1 cellular context compared by ENCODE assay signal in the genomic region with DNA sequence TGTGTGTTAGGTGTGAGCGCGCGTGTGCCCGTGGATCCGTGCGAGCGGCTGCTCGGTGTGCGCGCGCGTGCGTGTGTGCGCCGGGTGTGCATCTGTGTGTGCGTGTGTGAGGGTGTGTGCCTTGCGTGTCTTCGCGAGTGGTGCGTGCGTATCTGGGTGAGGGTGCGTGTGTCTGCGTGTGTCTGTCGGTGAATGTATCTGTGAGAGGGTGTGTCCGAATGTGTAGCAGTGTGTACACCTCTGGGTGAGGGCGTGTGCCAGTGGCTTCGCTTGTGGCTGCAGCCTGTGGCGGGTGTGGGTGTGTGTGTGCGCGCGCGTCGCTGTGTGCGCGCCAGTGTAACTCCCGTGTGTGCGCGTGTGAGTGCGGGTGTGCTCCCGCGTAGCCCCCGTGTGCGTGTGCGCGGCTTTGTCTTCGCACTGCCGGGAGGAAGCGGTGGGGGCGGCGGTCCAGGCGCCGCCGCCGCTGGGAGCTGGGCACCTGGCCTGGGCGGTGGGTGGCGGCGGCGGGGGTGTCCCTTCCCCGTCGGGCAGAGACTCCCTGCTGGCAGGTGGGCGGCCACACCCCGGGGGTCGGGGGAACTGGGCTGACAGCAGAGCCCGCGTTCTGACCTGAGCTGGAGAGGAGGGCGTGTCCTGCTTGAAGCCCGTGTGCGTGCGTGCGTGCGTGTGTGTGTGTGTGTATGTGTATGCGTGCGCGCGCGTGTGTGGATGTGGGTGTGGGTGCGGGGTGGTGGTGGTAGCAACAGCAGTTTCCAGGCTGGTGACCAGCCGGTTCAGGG.
TF ChIP-seq lines count a peak whose summit lies in the region.

No MANE protein-coding gene starts in this region.

TF ChIP-seq in HEK293, 187 proteins besides CTCF, POLR2A, EP300 and RAD21 (continued from another document and continues in another):
- peak; percentile 34 for TF ChIP-seq SP2 (tag by site-specific recombination; IDR thresholded peaks at IDR 0.05)
- TF ChIP-seq, protein P1, sequence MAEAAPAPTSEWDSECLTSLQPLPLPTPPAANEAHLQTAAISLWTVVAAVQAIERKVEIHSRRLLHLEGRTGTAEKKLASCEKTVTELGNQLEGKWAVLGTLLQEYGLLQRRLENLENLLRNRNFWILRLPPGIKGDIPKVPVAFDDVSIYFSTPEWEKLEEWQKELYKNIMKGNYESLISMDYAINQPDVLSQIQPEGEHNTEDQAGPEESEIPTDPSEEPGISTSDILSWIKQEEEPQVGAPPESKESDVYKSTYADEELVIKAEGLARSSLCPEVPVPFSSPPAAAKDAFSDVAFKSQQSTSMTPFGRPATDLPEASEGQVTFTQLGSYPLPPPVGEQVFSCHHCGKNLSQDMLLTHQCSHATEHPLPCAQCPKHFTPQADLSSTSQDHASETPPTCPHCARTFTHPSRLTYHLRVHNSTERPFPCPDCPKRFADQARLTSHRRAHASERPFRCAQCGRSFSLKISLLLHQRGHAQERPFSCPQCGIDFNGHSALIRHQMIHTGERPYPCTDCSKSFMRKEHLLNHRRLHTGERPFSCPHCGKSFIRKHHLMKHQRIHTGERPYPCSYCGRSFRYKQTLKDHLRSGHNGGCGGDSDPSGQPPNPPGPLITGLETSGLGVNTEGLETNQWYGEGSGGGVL (tag by site-specific recombination; IDR thresholded peaks at IDR 0.05) = peak; percentile 65; the same call in 1 of the 2 replicates
- no peak for TF ChIP-seq ZNF416 (tag by site-specific recombination; IDR thresholded peaks at IDR 0.05)
- no peak for TF ChIP-seq ZNF350 (tag by site-specific recombination; IDR thresholded peaks at IDR 0.05)
- TF ChIP-seq, protein P2, sequence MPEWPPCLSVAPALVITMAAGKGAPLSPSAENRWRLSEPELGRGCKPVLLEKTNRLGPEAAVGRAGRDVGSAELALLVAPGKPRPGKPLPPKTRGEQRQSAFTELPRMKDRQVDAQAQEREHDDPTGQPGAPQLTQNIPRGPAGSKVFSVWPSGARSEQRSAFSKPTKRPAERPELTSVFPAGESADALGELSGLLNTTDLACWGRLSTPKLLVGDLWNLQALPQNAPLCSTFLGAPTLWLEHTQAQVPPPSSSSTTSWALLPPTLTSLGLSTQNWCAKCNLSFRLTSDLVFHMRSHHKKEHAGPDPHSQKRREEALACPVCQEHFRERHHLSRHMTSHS (tag by site-specific recombination; IDR thresholded peaks at IDR 0.05) = 0 out of 2 replicates have a peak, but pooled peaks have one; percentile 28
- TF ChIP-seq KLF8 (tag by site-specific recombination; IDR thresholded peaks at IDR 0.05) = peak; percentile 65; the same call in 1 of the 2 replicates
- 0 out of 2 replicates have a peak, but pooled peaks have one; percentile 10 for TF ChIP-seq ZBTB8A (tag by site-specific recombination; IDR thresholded peaks at IDR 0.05)
- TF ChIP-seq ZNF707 (tag by site-specific recombination; IDR thresholded peaks at IDR 0.05) = peak; percentile 20; the same call in 1 of the 2 replicates
- peak; percentile 96 for TF ChIP-seq EGR2 (tag by site-specific recombination; IDR thresholded peaks at IDR 0.05; ENCODE audit: low read depth)
- TF ChIP-seq ZNF24 (tag by site-specific recombination; IDR thresholded peaks at IDR 0.05) = peak; percentile 64; the same call in 1 of the 2 replicates
- TF ChIP-seq ZNF16 (tag by site-specific recombination; IDR thresholded peaks at IDR 0.05; ENCODE audit: low read depth) = no peak
- peak; percentile 53; the same call in 1 of the 2 replicates for TF ChIP-seq ZNF341 (tag by site-specific recombination; IDR thresholded peaks at IDR 0.05; ENCODE audit: low read depth)
- no peak for TF ChIP-seq ZNF19 (tag by site-specific recombination; IDR thresholded peaks at IDR 0.05; ENCODE audit: low read depth)
- no peak; the same call in 1 of the 2 replicates for TF ChIP-seq YY2 (tag by site-specific recombination; IDR thresholded peaks at IDR 0.05)
- no peak for TF ChIP-seq ZNF560 (tag by site-specific recombination; IDR thresholded peaks at IDR 0.05; ENCODE audit: borderline replicate concordance)
- TF ChIP-seq, protein P3, sequence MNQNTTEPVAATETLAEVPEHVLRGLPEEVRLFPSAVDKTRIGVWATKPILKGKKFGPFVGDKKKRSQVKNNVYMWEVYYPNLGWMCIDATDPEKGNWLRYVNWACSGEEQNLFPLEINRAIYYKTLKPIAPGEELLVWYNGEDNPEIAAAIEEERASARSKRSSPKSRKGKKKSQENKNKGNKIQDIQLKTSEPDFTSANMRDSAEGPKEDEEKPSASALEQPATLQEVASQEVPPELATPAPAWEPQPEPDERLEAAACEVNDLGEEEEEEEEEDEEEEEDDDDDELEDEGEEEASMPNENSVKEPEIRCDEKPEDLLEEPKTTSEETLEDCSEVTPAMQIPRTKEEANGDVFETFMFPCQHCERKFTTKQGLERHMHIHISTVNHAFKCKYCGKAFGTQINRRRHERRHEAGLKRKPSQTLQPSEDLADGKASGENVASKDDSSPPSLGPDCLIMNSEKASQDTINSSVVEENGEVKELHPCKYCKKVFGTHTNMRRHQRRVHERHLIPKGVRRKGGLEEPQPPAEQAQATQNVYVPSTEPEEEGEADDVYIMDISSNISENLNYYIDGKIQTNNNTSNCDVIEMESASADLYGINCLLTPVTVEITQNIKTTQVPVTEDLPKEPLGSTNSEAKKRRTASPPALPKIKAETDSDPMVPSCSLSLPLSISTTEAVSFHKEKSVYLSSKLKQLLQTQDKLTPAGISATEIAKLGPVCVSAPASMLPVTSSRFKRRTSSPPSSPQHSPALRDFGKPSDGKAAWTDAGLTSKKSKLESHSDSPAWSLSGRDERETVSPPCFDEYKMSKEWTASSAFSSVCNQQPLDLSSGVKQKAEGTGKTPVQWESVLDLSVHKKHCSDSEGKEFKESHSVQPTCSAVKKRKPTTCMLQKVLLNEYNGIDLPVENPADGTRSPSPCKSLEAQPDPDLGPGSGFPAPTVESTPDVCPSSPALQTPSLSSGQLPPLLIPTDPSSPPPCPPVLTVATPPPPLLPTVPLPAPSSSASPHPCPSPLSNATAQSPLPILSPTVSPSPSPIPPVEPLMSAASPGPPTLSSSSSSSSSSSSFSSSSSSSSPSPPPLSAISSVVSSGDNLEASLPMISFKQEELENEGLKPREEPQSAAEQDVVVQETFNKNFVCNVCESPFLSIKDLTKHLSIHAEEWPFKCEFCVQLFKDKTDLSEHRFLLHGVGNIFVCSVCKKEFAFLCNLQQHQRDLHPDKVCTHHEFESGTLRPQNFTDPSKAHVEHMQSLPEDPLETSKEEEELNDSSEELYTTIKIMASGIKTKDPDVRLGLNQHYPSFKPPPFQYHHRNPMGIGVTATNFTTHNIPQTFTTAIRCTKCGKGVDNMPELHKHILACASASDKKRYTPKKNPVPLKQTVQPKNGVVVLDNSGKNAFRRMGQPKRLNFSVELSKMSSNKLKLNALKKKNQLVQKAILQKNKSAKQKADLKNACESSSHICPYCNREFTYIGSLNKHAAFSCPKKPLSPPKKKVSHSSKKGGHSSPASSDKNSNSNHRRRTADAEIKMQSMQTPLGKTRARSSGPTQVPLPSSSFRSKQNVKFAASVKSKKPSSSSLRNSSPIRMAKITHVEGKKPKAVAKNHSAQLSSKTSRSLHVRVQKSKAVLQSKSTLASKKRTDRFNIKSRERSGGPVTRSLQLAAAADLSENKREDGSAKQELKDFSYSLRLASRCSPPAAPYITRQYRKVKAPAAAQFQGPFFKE (tag by site-specific recombination; IDR thresholded peaks at IDR 0.05; ENCODE audit: borderline replicate concordance) = no peak
- no peak for TF ChIP-seq ZNF768 (tag by site-specific recombination; IDR thresholded peaks at IDR 0.05)
- no peak for TF ChIP-seq ZNF274 (IDR thresholded peaks at IDR 0.05; ENCODE audit: low read length)
- no peak for TF ChIP-seq ZNF274 (tag by site-specific recombination; IDR thresholded peaks at IDR 0.05; ENCODE audit: borderline replicate concordance)
- TF ChIP-seq ZNF146 (tag by site-specific recombination; IDR thresholded peaks at IDR 0.05) = peak; percentile 55; the same call in 1 of the 2 replicates
- TF ChIP-seq ZNF701 (tag by site-specific recombination; IDR thresholded peaks at IDR 0.05) = no peak
- TF ChIP-seq, protein P4, sequence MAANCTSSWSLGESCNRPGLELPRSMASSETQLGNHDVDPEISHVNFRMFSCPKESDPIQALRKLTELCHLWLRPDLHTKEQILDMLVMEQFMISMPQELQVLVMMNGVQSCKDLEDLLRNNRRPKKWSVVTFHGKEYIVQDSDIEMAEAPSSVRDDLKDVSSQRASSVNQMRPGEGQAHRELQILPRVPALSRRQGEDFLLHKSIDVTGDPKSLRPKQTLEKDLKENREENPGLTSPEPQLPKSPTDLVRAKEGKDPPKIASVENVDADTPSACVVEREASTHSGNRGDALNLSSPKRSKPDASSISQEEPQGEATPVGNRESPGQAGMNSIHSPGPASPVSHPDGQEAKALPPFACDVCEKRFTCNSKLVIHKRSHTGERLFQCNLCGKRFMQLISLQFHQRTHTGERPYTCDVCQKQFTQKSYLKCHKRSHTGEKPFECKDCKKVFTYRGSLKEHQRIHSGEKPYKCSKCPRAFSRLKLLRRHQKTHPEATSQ (tag by site-specific recombination; IDR thresholded peaks at IDR 0.05) = peak; percentile 81
- TF ChIP-seq OSR2 (tag by site-specific recombination; IDR thresholded peaks at IDR 0.05) = no peak
- TF ChIP-seq ZNF621 (tag by site-specific recombination; IDR thresholded peaks at IDR 0.05) = no peak
- no peak for TF ChIP-seq ZNF548 (tag by site-specific recombination; IDR thresholded peaks at IDR 0.05)
- TF ChIP-seq, protein P5, sequence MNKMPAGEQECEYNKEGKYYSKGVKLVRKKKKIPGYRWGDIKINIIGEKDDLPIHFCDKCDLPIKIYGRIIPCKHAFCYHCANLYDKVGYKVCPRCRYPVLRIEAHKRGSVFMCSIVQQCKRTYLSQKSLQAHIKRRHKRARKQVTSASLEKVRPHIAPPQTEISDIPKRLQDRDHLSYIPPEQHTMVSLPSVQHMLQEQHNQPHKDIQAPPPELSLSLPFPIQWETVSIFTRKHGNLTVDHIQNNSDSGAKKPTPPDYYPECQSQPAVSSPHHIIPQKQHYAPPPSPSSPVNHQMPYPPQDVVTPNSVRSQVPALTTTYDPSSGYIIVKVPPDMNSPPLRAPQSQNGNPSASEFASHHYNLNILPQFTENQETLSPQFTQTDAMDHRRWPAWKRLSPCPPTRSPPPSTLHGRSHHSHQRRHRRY (tag by site-specific recombination; IDR thresholded peaks at IDR 0.05) = peak; percentile 32; the same call in 1 of the 2 replicates
- no peak for TF ChIP-seq ZBTB21 (tag by site-specific recombination; IDR thresholded peaks at IDR 0.05)
- TF ChIP-seq, protein P6, sequence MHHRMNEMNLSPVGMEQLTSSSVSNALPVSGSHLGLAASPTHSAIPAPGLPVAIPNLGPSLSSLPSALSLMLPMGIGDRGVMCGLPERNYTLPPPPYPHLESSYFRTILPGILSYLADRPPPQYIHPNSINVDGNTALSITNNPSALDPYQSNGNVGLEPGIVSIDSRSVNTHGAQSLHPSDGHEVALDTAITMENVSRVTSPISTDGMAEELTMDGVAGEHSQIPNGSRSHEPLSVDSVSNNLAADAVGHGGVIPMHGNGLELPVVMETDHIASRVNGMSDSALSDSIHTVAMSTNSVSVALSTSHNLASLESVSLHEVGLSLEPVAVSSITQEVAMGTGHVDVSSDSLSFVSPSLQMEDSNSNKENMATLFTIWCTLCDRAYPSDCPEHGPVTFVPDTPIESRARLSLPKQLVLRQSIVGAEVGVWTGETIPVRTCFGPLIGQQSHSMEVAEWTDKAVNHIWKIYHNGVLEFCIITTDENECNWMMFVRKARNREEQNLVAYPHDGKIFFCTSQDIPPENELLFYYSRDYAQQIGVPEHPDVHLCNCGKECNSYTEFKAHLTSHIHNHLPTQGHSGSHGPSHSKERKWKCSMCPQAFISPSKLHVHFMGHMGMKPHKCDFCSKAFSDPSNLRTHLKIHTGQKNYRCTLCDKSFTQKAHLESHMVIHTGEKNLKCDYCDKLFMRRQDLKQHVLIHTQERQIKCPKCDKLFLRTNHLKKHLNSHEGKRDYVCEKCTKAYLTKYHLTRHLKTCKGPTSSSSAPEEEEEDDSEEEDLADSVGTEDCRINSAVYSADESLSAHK (tag by site-specific recombination; IDR thresholded peaks at IDR 0.05) = peak; percentile 71
- TF ChIP-seq, protein P7, sequence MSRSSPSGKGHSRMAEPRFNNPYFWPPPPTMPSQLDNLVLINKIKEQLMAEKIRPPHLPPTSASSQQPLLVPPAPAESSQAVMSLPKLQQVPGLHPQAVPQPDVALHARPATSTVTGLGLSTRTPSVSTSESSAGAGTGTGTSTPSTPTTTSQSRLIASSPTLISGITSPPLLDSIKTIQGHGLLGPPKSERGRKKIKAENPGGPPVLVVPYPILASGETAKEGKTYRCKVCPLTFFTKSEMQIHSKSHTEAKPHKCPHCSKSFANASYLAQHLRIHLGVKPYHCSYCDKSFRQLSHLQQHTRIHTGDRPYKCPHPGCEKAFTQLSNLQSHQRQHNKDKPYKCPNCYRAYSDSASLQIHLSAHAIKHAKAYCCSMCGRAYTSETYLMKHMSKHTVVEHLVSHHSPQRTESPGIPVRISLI (tag by site-specific recombination; IDR thresholded peaks at IDR 0.05) = no peak
- TF ChIP-seq ZSCAN30 (tag by site-specific recombination; IDR thresholded peaks at IDR 0.05) = no peak
- no peak for TF ChIP-seq RBAK (tag by site-specific recombination; IDR thresholded peaks at IDR 0.05)
- peak; percentile 66 for TF ChIP-seq SCRT2 (tag by site-specific recombination; IDR thresholded peaks at IDR 0.05)
- peak; percentile 16; the same call in 1 of the 2 replicates for TF ChIP-seq BCL11A (tag by site-specific recombination; IDR thresholded peaks at IDR 0.05; ENCODE audit: low read depth)
- 0 out of 2 replicates have a peak, but pooled peaks have one; percentile 7 for TF ChIP-seq ZNF629 (tag by site-specific recombination; IDR thresholded peaks at IDR 0.05)
- no peak for TF ChIP-seq ZNF37A (tag by site-specific recombination; IDR thresholded peaks at IDR 0.05)
- peak; percentile 59 for TF ChIP-seq ZEB2 (tag by site-specific recombination; IDR thresholded peaks at IDR 0.05)
- no peak for TF ChIP-seq TCF7L2 (IDR thresholded peaks at IDR 0.05; ENCODE audit: borderline replicate concordance, low read depth, low read length)
- no peak for TF ChIP-seq ZNF174 (tag by site-specific recombination; IDR thresholded peaks at IDR 0.05)
- TF ChIP-seq SP7 (tag by site-specific recombination; IDR thresholded peaks at IDR 0.05) = no peak; the same call in 1 of the 2 replicates
- TF ChIP-seq ZNF23 (tag by site-specific recombination; IDR thresholded peaks at IDR 0.05; ENCODE audit: borderline replicate concordance) = no peak
- TF ChIP-seq OVOL3 (tag by site-specific recombination; IDR thresholded peaks at IDR 0.05) = no peak
- no peak for TF ChIP-seq ZNF510 (tag by site-specific recombination; IDR thresholded peaks at IDR 0.05; ENCODE audit: insufficient replicate concordance)
- no peak for TF ChIP-seq ZNF561 (tag by site-specific recombination; IDR thresholded peaks at IDR 0.05; ENCODE audit: borderline replicate concordance)
- TF ChIP-seq ZNF335 (tag by site-specific recombination; conservative IDR thresholded peaks at IDR 0.05) = peak; percentile 88
- no peak for TF ChIP-seq ZNF654 (tag by site-specific recombination; IDR thresholded peaks at IDR 0.05; ENCODE audit: low read depth)
- TF ChIP-seq ZNF175 (tag by site-specific recombination; IDR thresholded peaks at IDR 0.05) = no peak
- TF ChIP-seq ZNF558 (tag by site-specific recombination; IDR thresholded peaks at IDR 0.05) = no peak
- TF ChIP-seq REPIN1 (tag by site-specific recombination; IDR thresholded peaks at IDR 0.05; ENCODE audit: low read depth) = peak; percentile 76; the same call in 1 of the 2 replicates
- no peak for TF ChIP-seq ZNF366 (tag by site-specific recombination; conservative IDR thresholded peaks at IDR 0.05)
